Comparison of ENCODE assay signal across 1 cellular context in genomic region chr2:197547163-197547900, GRCh38.
TF ChIP-seq lines count a peak whose summit lies in the region.

No MANE protein-coding gene starts in this region.

TF ChIP-seq in endothelial cell of umbilical vein, 7 proteins besides CTCF, POLR2A, EP300 and RAD21 (continued from another document):
- TF ChIP-seq EZH2 (IDR thresholded peaks at IDR 0.05; ENCODE audit: borderline replicate concordance, low read depth, low read length, severe bottlenecking), result no peak
- TF ChIP-seq, protein P1, sequence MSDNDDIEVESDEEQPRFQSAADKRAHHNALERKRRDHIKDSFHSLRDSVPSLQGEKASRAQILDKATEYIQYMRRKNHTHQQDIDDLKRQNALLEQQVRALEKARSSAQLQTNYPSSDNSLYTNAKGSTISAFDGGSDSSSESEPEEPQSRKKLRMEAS (IDR thresholded peaks at IDR 0.05; ENCODE audit: insufficient read depth, insufficient read length), result no peak
